In the genomic region with DNA sequence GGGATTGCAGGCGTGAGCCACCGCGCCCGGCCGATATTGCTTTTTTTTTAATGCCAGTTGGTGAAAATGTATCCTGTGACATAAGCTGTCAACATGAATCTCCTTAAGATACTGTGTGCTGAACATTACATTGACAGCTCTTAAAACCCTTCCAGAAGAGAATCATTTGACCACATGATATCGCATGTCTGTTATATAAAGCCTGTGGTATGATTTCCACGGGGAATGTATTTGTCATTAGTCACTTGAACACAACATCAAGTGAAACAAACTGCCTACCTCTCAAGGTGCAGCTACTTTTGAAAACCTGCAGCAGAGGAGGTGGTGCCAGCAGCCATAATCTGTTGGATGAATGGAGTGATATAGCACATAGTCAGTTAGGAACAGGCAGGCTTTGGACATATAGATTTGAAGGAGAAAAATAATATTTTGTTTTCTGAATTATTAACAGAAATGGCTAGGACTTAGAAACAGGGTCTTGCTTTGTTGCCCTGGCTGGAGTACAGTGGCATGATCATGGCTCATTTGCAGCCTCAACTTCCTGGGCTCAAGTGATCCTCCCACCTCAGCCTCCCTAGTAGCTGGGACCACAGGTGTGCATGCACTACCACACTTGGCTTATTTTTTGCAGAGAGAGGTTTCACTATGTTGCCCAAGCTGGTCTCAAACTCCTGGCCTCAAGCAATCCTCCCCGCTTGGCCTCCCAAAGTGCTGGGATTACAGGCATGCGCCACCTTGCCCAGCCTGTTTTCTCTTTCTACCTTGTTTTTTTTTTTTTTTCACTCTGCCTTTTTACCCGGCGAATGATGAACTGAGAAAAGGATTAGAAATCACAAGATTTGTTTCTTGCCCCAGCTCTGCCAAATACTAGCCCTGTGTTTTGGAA, we compare ENCODE assay signal across 8 cellular contexts.
DNase-seq lines count a peak whose midpoint lies in the region; TF ChIP-seq lines count a peak whose summit lies in the region.

No MANE protein-coding gene starts in this region.

- TF ChIP-seq CTCF in choroid plexus epithelial cell (conservative IDR thresholded peaks at IDR 0.05; ENCODE audit: low read depth, low read length), result no peak
- TF ChIP-seq CTCF in neutrophil (IDR thresholded peaks at IDR 0.05), result no peak

- no peaks in the 10 kb centered on the region for H3K27me3 ChIP-seq in HUES64 (ENCODE audit: insufficient read depth, low read length)
- H3K27me3 ChIP-seq in neutrophil, result no peaks in the 10 kb centered on the region

- H3K4me1 ChIP-seq in HUES64 (ENCODE audit: insufficient read depth, low read length), result peaks cover 15% of the 10 kb centered on the region
- H3K4me1 ChIP-seq in neutrophil (ENCODE audit: control insufficient read depth in 1 of 2, insufficient read depth in 1 of 2, low read depth in 1 of 2, low read length in 1 of 2), result peaks cover 7 to 13% of the 10 kb centered on the region in 2 experiments

- H3K27ac ChIP-seq in HUES64 (ENCODE audit: low read depth, low read length), result peak overlapping the region; percentile 20; the same call in 1 of the 2 replicates
- peak overlapping the region; percentile 74 for H3K27ac ChIP-seq in neutrophil

- H3K36me3 ChIP-seq in HUES64 (ENCODE audit: insufficient read depth, low read length) (peaks cover 36% of the 10 kb centered on the region), neutrophil (peaks cover 23% of the 10 kb centered on the region)

- WGBS in HUES64, result over 99% methylated on average over 9 of the region's 11 CpGs

- H3K4me3 ChIP-seq in HUES64 (ENCODE audit: low read length) (no peak overlapping the region), choroid plexus epithelial cell (ENCODE audit: low read depth, low read length) (peak overlapping the region; percentile 56), neutrophil (ENCODE audit: low read depth in 1 of 2, low read length in 1 of 2) (peak overlapping the region in 1 of 2 experiments; percentile 41)

- H3K9me3 ChIP-seq in HUES64 (ENCODE audit: insufficient read depth, low read depth, low read length) (no peaks in the 10 kb centered on the region), neutrophil (no peaks in the 10 kb centered on the region)

- DNase-seq in GM19238 (ENCODE audit: insufficient read length, low spot score) (peak; percentile 7), choroid plexus epithelial cell (ENCODE audit: low read depth) (no peak), dedifferentiated amniotic fluid mesenchymal stem cell (ENCODE audit: extremely low spot score) (no peak), NCI-H1105 (lab: John Stamatoyannopoulos, UW) (no peak), NOMO-1 (lab: John Stamatoyannopoulos, UW; ENCODE audit: unreplicated experiment in 2 of 2) (no peak), DMS 273 treated with DMSO at 0.1 percent for 48 hours (lab: John Stamatoyannopoulos, UW) (no peak)

- peak overlapping the region; percentile 12; the same call in 1 of the 2 replicates for H3K9ac ChIP-seq in HUES64 (ENCODE audit: low read depth, low read length)
